13 cellular contexts compared by ENCODE assay signal in the genomic region with DNA sequence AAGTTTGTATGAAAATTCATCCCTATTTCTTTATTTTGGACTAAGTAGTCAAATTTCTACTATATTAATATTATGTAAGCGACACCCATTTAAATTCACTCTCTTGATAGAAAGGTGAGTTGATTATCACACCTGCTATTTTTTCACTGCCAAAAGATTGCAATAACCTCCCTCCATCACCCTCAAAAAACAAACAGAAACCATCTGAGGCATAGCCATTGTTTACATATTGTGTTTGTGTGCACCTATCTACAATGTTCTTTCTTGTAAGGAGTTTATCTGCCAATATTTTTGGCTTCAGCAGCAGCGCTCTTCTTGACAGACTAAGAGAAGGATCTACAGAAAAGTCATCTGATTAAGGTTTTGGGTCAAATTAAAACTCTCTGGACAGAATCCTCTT. TPM values are rescaled to one million over a fixed set of nuclear protein-coding genes. Genes with fewer than 3 reads are reported as not detected.
"Had no signal": no experiment of that assay in that cellular context is flagged by ENCODE, and none has a peak within 500 bp of the region (broad histone marks: within the 10 kb centered on the region; RNA-seq: fewer than 3 reads in every experiment).

No MANE protein-coding gene starts in this region.

- H3K9me3 Mint-ChIP-seq: activated T-cell treated with anti-CD3 and anti-CD28 coated beads, Interleukin-2, amount 50 U/mL, for 72 hours had no signal

- H3K36me3 Mint-ChIP-seq: neural progenitor cell had no signal

- H3K4me3 Mint-ChIP-seq: activated CD8-positive, alpha-beta T cell treated with anti-CD3 and anti-CD28 coated beads for 36 hours; activated T-cell treated with anti-CD3 and anti-CD28 coated beads, Interleukin-2, amount 50 U/mL, for 72 hours; neural progenitor cell had no signal

- H3K27ac Mint-ChIP-seq: activated CD8-positive, alpha-beta T cell treated with anti-CD3 and anti-CD28 coated beads for 36 hours; activated T-cell treated with anti-CD3 and anti-CD28 coated beads, Interleukin-2, amount 50 U/mL, for 72 hours; neural progenitor cell had no signal

- DNase-seq: activated CD4-positive, alpha-beta T cell treated with anti-CD3 and anti-CD28 coated beads for 4 hours; activated CD8-positive, alpha-beta memory T cell treated with anti-CD3 and anti-CD28 coated beads, Interleukin-2, amount 50 U/mL, for 4 hours; activated CD8-positive, alpha-beta T cell treated with anti-CD3 and anti-CD28 coated beads for 36 hours; activated T-cell treated with anti-CD3 and anti-CD28 coated beads, Interleukin-2, amount 50 U/mL, for 72 hours; aorta; colonic mucosa; left cardiac atrium; midbrain; retina; stomach had no signal

RNA-seq across cellular contexts. Expression of a gene that starts 48.5 kb away (rescaled TPM):
- polyA plus RNA-seq: aorta, endothelial cell of umbilical vein, foreskin keratinocyte had no signal
